In genomic region chr11:5004429-5005274, GRCh38 we compare ENCODE assay signal across 8 cellular contexts. TPM values are rescaled to one million over a fixed set of nuclear protein-coding genes. Genes with fewer than 3 reads are reported as not detected.
A peak's percentile ranks its signal among the peaks of the same experiment; 100 is the strongest.
DNase-seq lines count a peak whose midpoint lies in the region; ATAC-seq, FAIRE-seq and TF ChIP-seq lines count a peak whose summit lies in the region.

No MANE protein-coding gene starts in this region.

- intact Hi-C loops in mucosa of descending colon (cut with DNase I, micrococcal nuclease): loop anchor here in 1 of 2 donors (10.0 kb wide), 1 partner anchor 370 kb away; the partner anchor contains the start of gene OR51D1

- H3K4me3 ChIP-seq in Jurkat, Clone E6-1 (ENCODE audit: low read length): no peak overlapping the region
- no peak overlapping the region for H3K4me3 ChIP-seq in mucosa of descending colon
- H3K4me3 ChIP-seq in effector memory CD4-positive, alpha-beta T cell (ENCODE audit: insufficient read depth, low read depth, low read length, poor library complexity, severe bottlenecking): no peak overlapping the region

- peak; percentile 40 for ATAC-seq in mucosa of descending colon
- ATAC-seq in HG03457 (IDR thresholded peaks at IDR 0.05; ENCODE audit: unreplicated experiment): no peak

- no peaks in the 10 kb centered on the region for H3K27me3 ChIP-seq in effector memory CD4-positive, alpha-beta T cell (replicated peaks; ENCODE audit: control insufficient read depth, insufficient read depth, low read length, poor library complexity, severe bottlenecking)

- H3K4me1 ChIP-seq in mucosa of descending colon (ENCODE audit: low read depth): no peaks in the 10 kb centered on the region
- H3K4me1 ChIP-seq in effector memory CD4-positive, alpha-beta T cell (ENCODE audit: control insufficient read depth, insufficient read depth, low read length, poor library complexity, severe bottlenecking): no peaks in the 10 kb centered on the region

- no peaks in the 10 kb centered on the region for H3K9me3 ChIP-seq in mucosa of descending colon
- no peaks in the 10 kb centered on the region for H3K9me3 ChIP-seq in effector memory CD4-positive, alpha-beta T cell (ENCODE audit: control insufficient read depth, low read length)

- no peak for TF ChIP-seq CTCF in mucosa of descending colon (IDR thresholded peaks at IDR 0.05)

- DNase-seq in NCI-H2107 treated with DMSO at 0.1 percent for 48 hours (lab: John Stamatoyannopoulos, UW; ENCODE audit: unreplicated experiment): peak; percentile 3
- DNase-seq in NCI-H2107 (lab: John Stamatoyannopoulos, UW): no peak
- peak; percentile 44 for DNase-seq in Jurkat, Clone E6-1 (ENCODE audit: low read depth, low spot score)
- DNase-seq in RPMI8226: peak; percentile 52
- DNase-seq in mucosa of descending colon: peak in 2 of 3 donors; percentile 33 to 76
- no peak for DNase-seq in effector memory CD4-positive, alpha-beta T cell

- FAIRE-seq in endometrium (lab: Jason Lieb, UNC): peak; percentile 29

- no peaks in the 10 kb centered on the region for H3K36me3 ChIP-seq in mucosa of descending colon (ENCODE audit: low read depth)
- H3K36me3 ChIP-seq in effector memory CD4-positive, alpha-beta T cell (ENCODE audit: control insufficient read depth, insufficient read depth, low read length): no peaks in the 10 kb centered on the region

- H3K27ac ChIP-seq in effector memory CD4-positive, alpha-beta T cell (ENCODE audit: insufficient read depth, low read length, poor library complexity, severe bottlenecking): no peak overlapping the region

RNA-seq across cellular contexts. Expression of gene OR51L1, which starts 10.0 kb away (rescaled TPM):
- polyA plus RNA-seq in Jurkat, Clone E6-1 (2012; ENCODE audit: insufficient read depth, insufficient read length): not detected
- not detected for total RNA-seq in mucosa of descending colon

RNA-seq across cellular contexts. Expression of gene OR52J3, which starts 41.7 kb away (rescaled TPM):
- polyA plus RNA-seq in Jurkat, Clone E6-1 (2012; ENCODE audit: insufficient read depth, insufficient read length): not detected
- not detected for total RNA-seq in mucosa of descending colon

RNA-seq across cellular contexts. Expression of gene OR51A2, which starts 49.1 kb away (rescaled TPM):
- not detected for polyA plus RNA-seq in Jurkat, Clone E6-1 (2012; ENCODE audit: insufficient read depth, insufficient read length)
- not detected for total RNA-seq in mucosa of descending colon

RNA-seq across cellular contexts. Expression of gene OR52E2, which starts 54.8 kb away (rescaled TPM):
- polyA plus RNA-seq in Jurkat, Clone E6-1 (2012; ENCODE audit: insufficient read depth, insufficient read length): not detected
- total RNA-seq in mucosa of descending colon: not detected

RNA-seq across cellular contexts. Expression of gene OR51A4, which starts 57.2 kb away (rescaled TPM):
- polyA plus RNA-seq in Jurkat, Clone E6-1 (2012; ENCODE audit: insufficient read depth, insufficient read length): not detected
- total RNA-seq in mucosa of descending colon: not detected

Comparison
In these comparisons a context has a peak if more than half of its experiments do, and no peak if none do; other contexts are left out.
1. DNase-seq: peak in NCI-H2107 treated with DMSO at 0.1 percent for 48 hours (single experiment), Jurkat, Clone E6-1 (single experiment), RPMI8226 (single experiment) and mucosa of descending colon (2 of 3); none in NCI-H2107 (single experiment) and effector memory CD4-positive, alpha-beta T cell (0 of 3).